15 cellular contexts compared by ENCODE assay signal in the genomic region with DNA sequence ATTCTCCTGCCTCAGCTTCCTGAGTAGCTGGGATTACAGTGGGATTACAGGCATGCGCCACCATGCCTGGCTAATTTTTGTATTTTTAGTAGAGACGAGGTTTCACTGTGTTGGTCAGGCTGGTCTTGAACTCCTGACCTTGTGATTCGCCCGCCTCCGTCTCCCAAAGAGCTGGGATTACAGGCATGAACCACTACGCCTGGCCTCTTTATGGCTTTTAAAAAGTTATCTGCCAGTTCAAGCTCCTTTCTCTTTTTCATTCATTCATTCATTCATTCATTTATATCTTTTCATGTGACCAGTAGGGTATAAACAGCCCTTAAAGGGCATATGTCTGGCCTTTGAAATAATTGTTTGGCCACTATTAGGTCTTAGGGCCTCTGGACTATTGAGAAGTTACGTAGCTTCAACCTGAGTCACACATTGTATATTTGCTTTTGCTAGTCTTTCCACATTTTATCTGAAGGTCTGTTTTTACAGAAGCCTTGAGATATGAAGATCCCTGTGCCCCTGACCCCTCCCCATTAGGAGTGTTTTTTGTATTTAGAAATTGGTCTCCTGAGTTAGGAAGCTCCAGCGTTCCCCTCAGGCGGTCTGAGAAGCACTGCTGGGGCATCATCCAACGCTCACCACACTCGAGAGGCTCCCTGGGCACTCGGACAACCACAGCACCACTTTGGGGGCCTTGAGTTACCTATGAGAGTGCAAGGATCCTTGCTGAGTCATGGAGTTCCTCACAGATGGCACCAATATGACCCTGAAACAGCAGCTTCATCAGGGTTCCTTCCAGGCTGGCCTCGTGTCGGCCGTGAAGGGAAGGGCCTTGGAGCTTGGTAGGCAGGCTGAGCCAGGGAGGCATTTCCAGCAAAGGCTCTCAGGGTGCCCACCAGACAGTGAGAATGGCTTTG. TPM values are rescaled to one million over a fixed set of nuclear protein-coding genes. Genes with fewer than 3 reads are reported as not detected.
DNase-seq lines count a peak whose midpoint lies in the region; ATAC-seq and TF ChIP-seq lines count a peak whose summit lies in the region.
"Had no signal": no experiment of that assay in that cellular context is flagged by ENCODE, and none has a peak within 500 bp of the region (broad histone marks: within the 10 kb centered on the region; RNA-seq: fewer than 3 reads in every experiment).

No MANE protein-coding gene starts in this region.

- no peaks in the 10 kb centered on the region for H3K36me3 Mint-ChIP-seq in activated CD4-positive, alpha-beta T cell treated with anti-CD3 and anti-CD28 coated beads, Interleukin-2, amount 10 ng/mL, durations not matched to agents 7 days and 5 days (ENCODE audit: low read depth)

- H3K4me1 Mint-ChIP-seq in activated CD4-positive, alpha-beta T cell treated with anti-CD3 and anti-CD28 coated beads, Interleukin-2, amount 10 ng/mL, durations not matched to agents 7 days and 5 days = peaks cover 1% of the 10 kb centered on the region

- H3K27me3 ChIP-seq in lower lobe of right lung (ENCODE audit: low read depth) (no peaks in the 10 kb centered on the region), upper lobe of right lung (no peaks in the 10 kb centered on the region)

- DNase-seq in activated CD4-positive, alpha-beta T cell treated with anti-CD3 and anti-CD28 coated beads, Interleukin-2, amount 10 ng/mL, durations not matched to agents 7 days and 5 days = no peak
- no peak for DNase-seq in activated CD4-positive, alpha-beta T cell treated with anti-CD3 and anti-CD28 coated beads, Interleukin-2, amount 50 U/mL, for 1 hour
- DNase-seq in choroid plexus epithelial cell (ENCODE audit: low read depth) (peak; percentile 83), lower lobe of right lung (no peak), upper lobe of right lung (no peak), hypothalamus (lab: John Stamatoyannopoulos, UW) (no peak)
- no peak for DNase-seq in stimulated activated naive CD8-positive, alpha-beta T cell treated with anti-CD3 and anti-CD28 coated beads, Interleukin-15, Interleukin-2, amounts not matched to agents 100 U/mL and 50 U/mL, for 24 hours
- DNase-seq: C1 segment of cervical spinal cord, DND-41, GDM1, GOT3, Karpas-422, NCI-H1436 treated with DMSO at 0.1 percent for 48 hours, NCI-H446 had no signal

- intact Hi-C loops in lower lobe of right lung (cut with DNase I) = no loop called here
- intact Hi-C loops in upper lobe of right lung (cut with DNase I) = loop anchor here (10.0 kb wide), 1 partner anchor 287 kb away; no protein-coding TSS in a partner anchor

- no peak overlapping the region for H3K4me3 Mint-ChIP-seq in activated CD4-positive, alpha-beta T cell treated with anti-CD3 and anti-CD28 coated beads, Interleukin-2, amount 10 ng/mL, durations not matched to agents 7 days and 5 days

- no peaks in the 10 kb centered on the region for H3K9me3 Mint-ChIP-seq in activated CD4-positive, alpha-beta T cell treated with anti-CD3 and anti-CD28 coated beads, Interleukin-2, amount 10 ng/mL, durations not matched to agents 7 days and 5 days

- ATAC-seq in lower lobe of right lung (peak; percentile 19 to 43), upper lobe of right lung (peak; percentile 36), GM18861 (IDR thresholded peaks at IDR 0.05; ENCODE audit: unreplicated experiment) (no peak)
- ATAC-seq in stimulated activated naive CD8-positive, alpha-beta T cell treated with anti-CD3 and anti-CD28 coated beads, Interleukin-15, Interleukin-2, amounts not matched to agents 100 U/mL and 50 U/mL, for 24 hours = no peak

- peak overlapping the region; percentile 62 for H3K27ac Mint-ChIP-seq in activated CD4-positive, alpha-beta T cell treated with anti-CD3 and anti-CD28 coated beads, Interleukin-2, amount 10 ng/mL, durations not matched to agents 7 days and 5 days

- CTCF ChIA-PET in activated CD4-positive, alpha-beta T cell treated with anti-CD3 and anti-CD28 coated beads, Interleukin-2, amount 10 ng/mL, durations not matched to agents 7 days and 5 days (lab: Charles Lee) = no interaction called here

- no peaks in the 10 kb centered on the region for H3K27me3 Mint-ChIP-seq in activated CD4-positive, alpha-beta T cell treated with anti-CD3 and anti-CD28 coated beads, Interleukin-2, amount 10 ng/mL, durations not matched to agents 7 days and 5 days

- POLR2A ChIA-PET in activated CD4-positive, alpha-beta T cell treated with anti-CD3 and anti-CD28 coated beads, Interleukin-2, amount 10 ng/mL, durations not matched to agents 7 days and 5 days (lab: Charles Lee) = no interaction called here

- H3K4me1 ChIP-seq in lower lobe of right lung (peaks cover 10% of the 10 kb centered on the region), upper lobe of right lung (no peaks in the 10 kb centered on the region)

- no peak overlapping the region for H3K4me3 ChIP-seq in choroid plexus epithelial cell (ENCODE audit: low read depth, low read length)
- H3K4me3 ChIP-seq in lower lobe of right lung = no peak overlapping the region
- no peak overlapping the region for H3K4me3 ChIP-seq in upper lobe of right lung

- H3K36me3 ChIP-seq in lower lobe of right lung (peaks cover 58% of the 10 kb centered on the region), upper lobe of right lung (peaks cover 28% of the 10 kb centered on the region)

- H3K27ac ChIP-seq in lower lobe of right lung = no peak overlapping the region
- no peak overlapping the region for H3K27ac ChIP-seq in upper lobe of right lung

- H3K9me3 ChIP-seq in lower lobe of right lung = no peaks in the 10 kb centered on the region
- no peaks in the 10 kb centered on the region for H3K9me3 ChIP-seq in upper lobe of right lung

- TF ChIP-seq CTCF in choroid plexus epithelial cell (conservative IDR thresholded peaks at IDR 0.05; ENCODE audit: low read depth, low read length) (no peak), lower lobe of right lung (IDR thresholded peaks at IDR 0.05) (no peak), upper lobe of right lung (IDR thresholded peaks at IDR 0.05) (no peak)

RNA-seq across cellular contexts. Expression of a gene that starts 21.8 kb away (rescaled TPM):
- total RNA-seq in activated CD4-positive, alpha-beta T cell treated with anti-CD3 and anti-CD28 coated beads, Interleukin-2, amount 10 ng/mL, durations not matched to agents 7 days and 5 days = under 1 TPM; 0.25 to 0.35 TPM
- 37.1 TPM for total RNA-seq in lower lobe of right lung
- total RNA-seq in upper lobe of right lung = 42.5 TPM

RNA-seq across cellular contexts. Expression of a gene that starts 36.5 kb away (rescaled TPM):
- 1 to 10 TPM; 5.1 to 6.9 TPM for total RNA-seq in activated CD4-positive, alpha-beta T cell treated with anti-CD3 and anti-CD28 coated beads, Interleukin-2, amount 10 ng/mL, durations not matched to agents 7 days and 5 days
- total RNA-seq in lower lobe of right lung (25.6 TPM), upper lobe of right lung (25.7 TPM)

Comparison
In these comparisons a context has a peak if more than half of its experiments do, and no peak if none do; other contexts are left out.
1. ATAC-seq: peak in lower lobe of right lung (2 of 2) and upper lobe of right lung (single experiment); none in stimulated activated naive CD8-positive, alpha-beta T cell treated with anti-CD3 and anti-CD28 coated beads, Interleukin-15, Interleukin-2, amounts not matched to agents 100 U/mL and 50 U/mL, for 24 hours (single experiment) and GM18861 (single experiment).
2. RNA of a gene that starts 21.8 kb away (total RNA-seq): 42.5 TPM in upper lobe of right lung (single experiment) and 37.1 TPM in lower lobe of right lung (single experiment); 0.25 to 0.35 TPM in activated CD4-positive, alpha-beta T cell treated with anti-CD3 and anti-CD28 coated beads, Interleukin-2, amount 10 ng/mL, durations not matched to agents 7 days and 5 days; every median in the first group is over 10 times any median in the second.